Comparison of ENCODE assay signal across 9 cellular contexts in the genomic region with DNA sequence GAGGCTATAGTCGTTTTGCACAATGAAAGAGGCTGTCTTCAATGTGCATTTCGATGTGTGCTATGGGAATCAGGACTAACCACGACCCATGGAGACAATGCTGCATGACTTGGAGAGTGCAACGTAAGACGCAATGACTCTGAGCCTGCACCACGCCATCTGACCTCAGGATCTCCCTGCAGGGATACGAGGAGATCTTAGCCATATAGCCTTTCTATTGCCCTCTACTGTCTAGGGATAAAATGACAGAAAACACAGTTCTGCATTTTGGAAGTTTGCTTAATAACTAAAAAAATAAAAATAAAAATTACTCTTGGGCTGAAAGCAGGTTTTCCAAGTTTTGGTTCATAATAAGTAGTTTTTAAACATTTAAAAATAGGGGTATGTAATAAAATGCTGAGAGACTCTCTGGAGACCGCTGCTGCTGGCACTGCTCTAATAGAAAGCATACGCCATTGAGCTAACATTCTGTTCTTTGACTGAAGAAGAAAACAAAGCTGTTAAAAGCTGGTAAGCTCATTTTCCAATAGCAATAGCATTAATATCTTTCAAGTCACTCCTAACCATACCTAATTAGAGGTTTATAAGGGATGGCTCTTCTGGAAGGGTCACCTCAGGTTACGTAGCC.
DNase-seq lines count a peak whose midpoint lies in the region; FAIRE-seq and TF ChIP-seq lines count a peak whose summit lies in the region.
"Had no signal": no experiment of that assay in that cellular context is flagged by ENCODE, and none has a peak within 500 bp of the region (broad histone marks: within the 10 kb centered on the region; RNA-seq: fewer than 3 reads in every experiment).

No MANE protein-coding gene starts in this region.

- no peak overlapping the region for H2BK120ac ChIP-seq in H1 (replicated peaks; ENCODE audit: low read depth, low read length)

- no peaks in the 10 kb centered on the region for H4K20me1 ChIP-seq in H1 (replicated peaks in 1 of 2; ENCODE audit: control insufficient read depth in 1 of 2, insufficient read depth in 2 of 2, low read length in 2 of 2)

- no peak overlapping the region for H3K27ac Mint-ChIP-seq in activated naive CD4-positive, alpha-beta T cell treated with anti-CD3 and anti-CD28 coated beads, Interleukin-2, amount 10 ng/mL, durations not matched to agents 7 days and 5 days

- H3K9me3 Mint-ChIP-seq in activated naive CD4-positive, alpha-beta T cell treated with anti-CD3 and anti-CD28 coated beads, Interleukin-2, amount 10 ng/mL, durations not matched to agents 7 days and 5 days, result no peaks in the 10 kb centered on the region

- DNase-seq in DMS 273 treated with DMSO at 0.1 percent for 48 hours (lab: John Stamatoyannopoulos, UW) (peak; percentile 21), NCI-H2227 (lab: John Stamatoyannopoulos, UW; ENCODE audit: unreplicated experiment) (peak; percentile 58), H1 (ENCODE audit: low read depth in 1 of 2, low spot score in 2 of 2) (no peak), cerebellar cortex (ENCODE audit: low spot score) (no peak), KG1 (lab: John Stamatoyannopoulos, UW) (no peak), mesenteric fat pad (ENCODE audit: low spot score) (no peak)
- no peak for DNase-seq in activated naive CD4-positive, alpha-beta T cell treated with anti-CD3 and anti-CD28 coated beads, Interleukin-2, amount 10 ng/mL, durations not matched to agents 7 days and 5 days

- no peak overlapping the region for H3K27ac ChIP-seq in H1 (ENCODE audit: low read depth, low read length)
- H3K27ac ChIP-seq: HL-60 had no signal

- peak; percentile 42 to 60 for TF ChIP-seq RAD21 in H1 (IDR thresholded peaks at IDR 0.05 in 1 of 2, conservative IDR thresholded peaks at IDR 0.05 in 1 of 2; ENCODE audit: low read depth in 2 of 2, low read length in 2 of 2)

- H3K27me3 Mint-ChIP-seq in activated naive CD4-positive, alpha-beta T cell treated with anti-CD3 and anti-CD28 coated beads, Interleukin-2, amount 10 ng/mL, durations not matched to agents 7 days and 5 days, result no peaks in the 10 kb centered on the region

- no peak overlapping the region for H4K91ac ChIP-seq in H1 (replicated peaks; ENCODE audit: insufficient read length, low read length)

- no peak overlapping the region for H2BK12ac ChIP-seq in H1 (ENCODE audit: low read depth, low read length)

- no peak overlapping the region for H3K14ac ChIP-seq in H1 (ENCODE audit: insufficient read length)

- H2AK5ac ChIP-seq in H1 (ENCODE audit: low read depth, low read length), result no peak overlapping the region

- H3K9me3 ChIP-seq in H1 (ENCODE audit: insufficient read depth in 2 of 2, low read depth in 1 of 2, low read length in 1 of 2) (no peaks in the 10 kb centered on the region), mucosa of stomach (ENCODE audit: control insufficient read depth, low read length) (no peaks in the 10 kb centered on the region)

- CTCF ChIA-PET in H1 (lab: Charles Lee; ENCODE audit: partially characterized antibody), result interaction anchor here (0.5 to 4.1 kb wide), 30 partner anchors 10 to 403 kb away, joined by 3 to 18 read pairs (median 4); no protein-coding TSS in a partner anchor
- CTCF ChIA-PET in activated naive CD4-positive, alpha-beta T cell treated with anti-CD3 and anti-CD28 coated beads, Interleukin-2, amount 10 ng/mL, durations not matched to agents 7 days and 5 days (lab: Charles Lee), result interaction anchor here (0.7 to 1.5 kb wide), 4 partner anchors 25 to 403 kb away, joined by 3 to 8 read pairs (median 3); no protein-coding TSS in a partner anchor

- TF ChIP-seq EP300 in H1 (IDR thresholded peaks at IDR 0.05; ENCODE audit: borderline replicate concordance in 1 of 2, low read depth in 2 of 2, low read length in 2 of 2), result no peak

- POLR2A ChIA-PET in H1 (lab: Charles Lee; ENCODE audit: partially characterized antibody), result no interaction called here

- no peak overlapping the region for H2BK15ac ChIP-seq in H1 (ENCODE audit: low read length)

- H3K56ac ChIP-seq in H1 (replicated peaks; ENCODE audit: insufficient read length, low read depth, low read length), result no peak overlapping the region

- no peaks in the 10 kb centered on the region for H3K79me1 ChIP-seq in H1 (ENCODE audit: low read depth, low read length)

- no peak overlapping the region for H4K8ac ChIP-seq in H1 (ENCODE audit: extremely low read depth, insufficient read depth, low read length)

- no peak for TF ChIP-seq POLR2A in H1 (IDR thresholded peaks at IDR 0.05; ENCODE audit: control extremely low read depth in 1 of 2, low read depth in 2 of 2, low read length in 2 of 2)

- no peak overlapping the region for H4K5ac ChIP-seq in H1 (ENCODE audit: insufficient read length, low read depth, low read length)

- 65% methylated on average over 10 of the region's 10 CpGs; no CpG with 5 or more reads in 1 of the 2 experiments for WGBS in H1 (ENCODE audit: extremely low coverage in 1 of 2, insufficient coverage in 1 of 2, insufficient read length in 1 of 2, insufficient replicate concordance in 2 of 2, low coverage in 1 of 2, low lambda C conversion rate in 2 of 2, missing lambda C conversion rate in 1 of 2), 2 experiments

- H3K36me3 Mint-ChIP-seq in activated naive CD4-positive, alpha-beta T cell treated with anti-CD3 and anti-CD28 coated beads, Interleukin-2, amount 10 ng/mL, durations not matched to agents 7 days and 5 days, result no peaks in the 10 kb centered on the region

- H3K18ac ChIP-seq in H1 (ENCODE audit: extremely low read depth, low read length), result no peak overlapping the region

- H3K4me3 ChIP-seq in H1 (ENCODE audit: extremely low read depth in 1 of 4, insufficient read depth in 2 of 4, low read depth in 3 of 4, low read length in 4 of 4), result no peak overlapping the region
- peak overlapping the region; percentile 8 for H3K4me3 ChIP-seq in mucosa of stomach (ENCODE audit: low read length)

- no peaks in the 10 kb centered on the region for H3K4me1 Mint-ChIP-seq in activated naive CD4-positive, alpha-beta T cell treated with anti-CD3 and anti-CD28 coated beads, Interleukin-2, amount 10 ng/mL, durations not matched to agents 7 days and 5 days

- no peak overlapping the region for H2BK5ac ChIP-seq in H1 (ENCODE audit: low read depth, low read length)

- H3K4me1 ChIP-seq in H1 (replicated peaks in 1 of 4; ENCODE audit: control insufficient read depth in 3 of 4, insufficient read depth in 4 of 4, low read length in 3 of 4) (no peaks in the 10 kb centered on the region), mucosa of stomach (ENCODE audit: control insufficient read depth, insufficient read depth, low read length) (no peaks in the 10 kb centered on the region)

- no peaks in the 10 kb centered on the region for H3K36me3 ChIP-seq in H1 (ENCODE audit: control insufficient read depth in 2 of 4, insufficient read depth in 4 of 4, low read length in 3 of 4)
- H3K36me3 ChIP-seq in mucosa of stomach (ENCODE audit: control insufficient read depth, insufficient read depth, low read length), result no peaks in the 10 kb centered on the region

- no peak overlapping the region for H3K4me2 ChIP-seq in H1 (ENCODE audit: insufficient read depth in 1 of 2, low read depth in 2 of 2, low read length in 2 of 2)

- H3K4ac ChIP-seq in H1 (replicated peaks; ENCODE audit: insufficient read length, low read depth, low read length), result no peak overlapping the region

- H2BK20ac ChIP-seq in H1 (ENCODE audit: low read length), result no peak overlapping the region

- H3K23ac ChIP-seq in H1 (ENCODE audit: insufficient read length), result no peak overlapping the region

- peak; percentile 36 for FAIRE-seq in H1 (lab: Jason Lieb, UNC)

- no peaks in the 10 kb centered on the region for H3K27me3 ChIP-seq in H1 (replicated peaks in 1 of 4; ENCODE audit: control insufficient read depth in 3 of 4, extremely low read depth in 1 of 4, insufficient read depth in 3 of 4, low read length in 3 of 4)
- no peaks in the 10 kb centered on the region for H3K27me3 ChIP-seq in mucosa of stomach (ENCODE audit: control insufficient read depth, insufficient read depth, low read length)

- TF ChIP-seq CTCF in H1 (IDR thresholded peaks at IDR 0.05; ENCODE audit: control extremely low read depth in 1 of 3, insufficient read depth in 1 of 3, low read depth in 1 of 3, low read length in 3 of 3), result peak in 2 of 3 experiments; percentile 50 to 54; a peak in 3 of 4 replicates

- H3K79me2 ChIP-seq in H1 (ENCODE audit: control insufficient read depth in 1 of 2, insufficient read depth in 2 of 2, low read length in 2 of 2), result no peaks in the 10 kb centered on the region

- no peaks in the 10 kb centered on the region for H3K23me2 ChIP-seq in H1 (ENCODE audit: low read depth, low read length)

- H3K4me3 Mint-ChIP-seq in activated naive CD4-positive, alpha-beta T cell treated with anti-CD3 and anti-CD28 coated beads, Interleukin-2, amount 10 ng/mL, durations not matched to agents 7 days and 5 days, result no peak overlapping the region

- H3K9ac ChIP-seq in H1 (replicated peaks in 1 of 4; ENCODE audit: extremely low read depth in 1 of 4, low read depth in 3 of 4, low read length in 3 of 4) (no peak overlapping the region), mucosa of stomach (ENCODE audit: low read length) (no peak overlapping the region)

- peak overlapping the region; percentile 97 for H2AFZ ChIP-seq in H1 (ENCODE audit: low read length)

TF ChIP-seq in H1, 55 proteins besides CTCF, POLR2A, EP300 and RAD21 (continues in another document):
- TF ChIP-seq, protein P1, sequence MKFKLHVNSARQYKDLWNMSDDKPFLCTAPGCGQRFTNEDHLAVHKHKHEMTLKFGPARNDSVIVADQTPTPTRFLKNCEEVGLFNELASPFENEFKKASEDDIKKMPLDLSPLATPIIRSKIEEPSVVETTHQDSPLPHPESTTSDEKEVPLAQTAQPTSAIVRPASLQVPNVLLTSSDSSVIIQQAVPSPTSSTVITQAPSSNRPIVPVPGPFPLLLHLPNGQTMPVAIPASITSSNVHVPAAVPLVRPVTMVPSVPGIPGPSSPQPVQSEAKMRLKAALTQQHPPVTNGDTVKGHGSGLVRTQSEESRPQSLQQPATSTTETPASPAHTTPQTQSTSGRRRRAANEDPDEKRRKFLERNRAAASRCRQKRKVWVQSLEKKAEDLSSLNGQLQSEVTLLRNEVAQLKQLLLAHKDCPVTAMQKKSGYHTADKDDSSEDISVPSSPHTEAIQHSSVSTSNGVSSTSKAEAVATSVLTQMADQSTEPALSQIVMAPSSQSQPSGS (IDR thresholded peaks at IDR 0.05; ENCODE audit: low read length), result no peak
- TF ChIP-seq JUND (IDR thresholded peaks at IDR 0.05; ENCODE audit: low read length), result no peak
- TF ChIP-seq HDAC2 (IDR thresholded peaks at IDR 0.05; ENCODE audit: borderline replicate concordance in 1 of 2, low read depth in 2 of 2, low read length in 2 of 2), result no peak

Comparison
In these comparisons a context has a peak if more than half of its experiments do, and no peak if none do; other contexts are left out.
1. DNase-seq: peak in DMS 273 treated with DMSO at 0.1 percent for 48 hours (single experiment) and NCI-H2227 (single experiment); none in H1 (0 of 2), cerebellar cortex (single experiment), KG1 (single experiment), activated naive CD4-positive, alpha-beta T cell treated with anti-CD3 and anti-CD28 coated beads, Interleukin-2, amount 10 ng/mL, durations not matched to agents 7 days and 5 days (single experiment) and mesenteric fat pad (single experiment).